ENCODE assay signal across 14 cellular contexts in the genomic region with DNA sequence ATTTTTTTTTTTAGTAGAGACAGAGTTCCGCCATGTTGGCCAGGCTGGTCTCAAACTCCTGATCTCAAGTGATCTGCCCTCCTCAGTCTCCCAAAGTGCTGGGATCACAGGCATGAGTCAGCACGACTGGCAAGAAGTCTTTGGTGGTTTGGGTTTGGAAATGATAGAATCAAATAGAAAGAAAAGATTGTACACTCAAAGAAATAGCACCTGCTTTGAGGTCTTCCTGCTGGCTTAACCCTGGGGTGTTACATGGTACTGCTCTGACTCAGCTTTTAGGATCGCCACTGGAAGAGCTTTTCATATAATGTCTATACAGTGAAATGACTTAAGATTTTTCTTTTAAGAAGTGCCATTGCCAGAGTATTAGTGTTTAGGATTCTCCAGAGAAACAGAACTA. TPM values are rescaled to one million over a fixed set of nuclear protein-coding genes. Genes with fewer than 3 reads are reported as not detected.
DNase-seq lines count a peak whose midpoint lies in the region; ATAC-seq and TF ChIP-seq lines count a peak whose summit lies in the region.
"Had no signal": no experiment of that assay in that cellular context is flagged by ENCODE, and none has a peak within 500 bp of the region (broad histone marks: within the 10 kb centered on the region; RNA-seq: fewer than 3 reads in every experiment).

No MANE protein-coding gene starts in this region.

- H3K4me3 ChIP-seq in lower lobe of right lung (no peak overlapping the region), thoracic aorta (peak overlapping the region; percentile 69)
- H3K4me3 ChIP-seq: A549 had no signal

- ATAC-seq in activated naive CD8-positive, alpha-beta T cell treated with anti-CD3 and anti-CD28 coated beads, Interleukin-2, amount 50 U/mL, for 24 hours: peak; percentile 24
- ATAC-seq in lower lobe of right lung (no peak), thoracic aorta (ENCODE audit: insufficient number of reproducible peaks, low FRiP score, low read depth) (no peak), GM21528 (IDR thresholded peaks at IDR 0.05; ENCODE audit: low FRiP score, unreplicated experiment) (no peak)
- ATAC-seq: A549 had no signal

- no peak overlapping the region for H3K4me3 Mint-ChIP-seq in activated naive CD8-positive, alpha-beta T cell treated with anti-CD3 and anti-CD28 coated beads, Interleukin-2, amount 50 U/mL, for 24 hours
- H3K4me3 Mint-ChIP-seq in activated naive CD8-positive, alpha-beta T cell treated with anti-CD3 and anti-CD28 coated beads for 36 hours: no peak overlapping the region
- peak overlapping the region; percentile 34 for H3K4me3 Mint-ChIP-seq in chondrocyte (ENCODE audit: unreplicated experiment)
- H3K4me3 Mint-ChIP-seq: central memory CD8-positive, alpha-beta T cell had no signal

- no peaks in the 10 kb centered on the region for H3K9me3 Mint-ChIP-seq in activated naive CD8-positive, alpha-beta T cell treated with anti-CD3 and anti-CD28 coated beads, Interleukin-2, amount 50 U/mL, for 24 hours
- no peaks in the 10 kb centered on the region for H3K9me3 Mint-ChIP-seq in activated naive CD8-positive, alpha-beta T cell treated with anti-CD3 and anti-CD28 coated beads for 36 hours
- no peaks in the 10 kb centered on the region for H3K9me3 Mint-ChIP-seq in chondrocyte (ENCODE audit: low read depth)
- H3K9me3 Mint-ChIP-seq: central memory CD8-positive, alpha-beta T cell had no signal

- no peaks in the 10 kb centered on the region for H3K9me3 ChIP-seq in lower lobe of right lung
- no peaks in the 10 kb centered on the region for H3K9me3 ChIP-seq in thoracic aorta
- H3K9me3 ChIP-seq: A549 had no signal

- H3K27me3 ChIP-seq in lower lobe of right lung (ENCODE audit: low read depth): peaks cover 3% of the 10 kb centered on the region
- no peaks in the 10 kb centered on the region for H3K27me3 ChIP-seq in thoracic aorta (replicated peaks; ENCODE audit: insufficient read depth)

- intact Hi-C loops in lower lobe of right lung (cut with DNase I): no loop called here

- no peak for DNase-seq in activated naive CD8-positive, alpha-beta T cell treated with anti-CD3 and anti-CD28 coated beads, Interleukin-2, amount 50 U/mL, for 24 hours
- no peak for DNase-seq in activated naive CD8-positive, alpha-beta T cell treated with anti-CD3 and anti-CD28 coated beads for 36 hours
- no peak for DNase-seq in chondrocyte (ENCODE audit: low spot score)
- no peak for DNase-seq in lower lobe of right lung
- no peak for DNase-seq in thoracic aorta (ENCODE audit: low spot score)
- DNase-seq in stimulated activated CD8-positive, alpha-beta memory T cell treated with anti-CD3 and anti-CD28 coated beads, Interleukin-4, amount 100 ng/mL, for 48 hours: no peak
- DNase-seq in middle frontal gyrus (ENCODE audit: extremely low spot score, low spot score): no peak
- DNase-seq: hippocampal formation; NCI-H446; RPMI8226; stimulated activated naive CD4-positive, alpha-beta T cell had no signal

- peaks cover 19% of the 10 kb centered on the region for H3K27me3 Mint-ChIP-seq in activated naive CD8-positive, alpha-beta T cell treated with anti-CD3 and anti-CD28 coated beads, Interleukin-2, amount 50 U/mL, for 24 hours
- H3K27me3 Mint-ChIP-seq in activated naive CD8-positive, alpha-beta T cell treated with anti-CD3 and anti-CD28 coated beads for 36 hours: peaks cover 19% of the 10 kb centered on the region
- H3K27me3 Mint-ChIP-seq in chondrocyte (ENCODE audit: low read depth): no peaks in the 10 kb centered on the region

- TF ChIP-seq CTCF in chondrocyte (IDR thresholded peaks at IDR 0.05) (no peak), lower lobe of right lung (IDR thresholded peaks at IDR 0.05) (no peak), thoracic aorta (IDR thresholded peaks at IDR 0.05) (no peak)

- peaks cover 5% of the 10 kb centered on the region for H3K4me1 Mint-ChIP-seq in activated naive CD8-positive, alpha-beta T cell treated with anti-CD3 and anti-CD28 coated beads, Interleukin-2, amount 50 U/mL, for 24 hours
- peaks cover 8% of the 10 kb centered on the region for H3K4me1 Mint-ChIP-seq in activated naive CD8-positive, alpha-beta T cell treated with anti-CD3 and anti-CD28 coated beads for 36 hours
- H3K4me1 Mint-ChIP-seq in chondrocyte (ENCODE audit: low read depth): peaks cover 72% of the 10 kb centered on the region
- H3K4me1 Mint-ChIP-seq: central memory CD8-positive, alpha-beta T cell had no signal

- H3K36me3 Mint-ChIP-seq in activated naive CD8-positive, alpha-beta T cell treated with anti-CD3 and anti-CD28 coated beads, Interleukin-2, amount 50 U/mL, for 24 hours (ENCODE audit: low read depth): no peaks in the 10 kb centered on the region
- H3K36me3 Mint-ChIP-seq in activated naive CD8-positive, alpha-beta T cell treated with anti-CD3 and anti-CD28 coated beads for 36 hours: peaks cover 3% of the 10 kb centered on the region
- H3K36me3 Mint-ChIP-seq in chondrocyte (ENCODE audit: low read depth): no peaks in the 10 kb centered on the region

- peak overlapping the region; percentile 73 for H3K27ac ChIP-seq in lower lobe of right lung
- peak overlapping the region; percentile 93 to 96 for H3K27ac ChIP-seq in thoracic aorta
- H3K27ac ChIP-seq: A549 had no signal

- H3K27ac Mint-ChIP-seq in activated naive CD8-positive, alpha-beta T cell treated with anti-CD3 and anti-CD28 coated beads, Interleukin-2, amount 50 U/mL, for 24 hours: no peak overlapping the region
- no peak overlapping the region for H3K27ac Mint-ChIP-seq in activated naive CD8-positive, alpha-beta T cell treated with anti-CD3 and anti-CD28 coated beads for 36 hours
- peak overlapping the region; percentile 99 for H3K27ac Mint-ChIP-seq in chondrocyte (ENCODE audit: unreplicated experiment)

- H3K36me3 ChIP-seq in lower lobe of right lung: no peaks in the 10 kb centered on the region
- no peaks in the 10 kb centered on the region for H3K36me3 ChIP-seq in thoracic aorta

- H3K4me1 ChIP-seq in lower lobe of right lung (peaks cover 5% of the 10 kb centered on the region), thoracic aorta (ENCODE audit: control insufficient read depth in 1 of 2, low read depth in 2 of 2) (peaks cover 23 to 75% of the 10 kb centered on the region in 2 donors)
- H3K4me1 ChIP-seq: A549 had no signal

RNA-seq across cellular contexts. Expression of gene JAM3, which starts 50.2 kb away (rescaled TPM):
- 10 to 100 TPM; 18.3 to 21.2 TPM for total RNA-seq in activated naive CD8-positive, alpha-beta T cell treated with anti-CD3 and anti-CD28 coated beads for 36 hours
- total RNA-seq in chondrocyte (94.2 to 185 TPM (median 105 TPM) in 3 replicates), lower lobe of right lung (32.1 TPM), thoracic aorta (100 to 1,000 TPM in 1 of 2 donors, 10 to 100 TPM in 1; 83.7 to 110 TPM)
